15 cellular contexts compared by ENCODE assay signal in the genomic region with DNA sequence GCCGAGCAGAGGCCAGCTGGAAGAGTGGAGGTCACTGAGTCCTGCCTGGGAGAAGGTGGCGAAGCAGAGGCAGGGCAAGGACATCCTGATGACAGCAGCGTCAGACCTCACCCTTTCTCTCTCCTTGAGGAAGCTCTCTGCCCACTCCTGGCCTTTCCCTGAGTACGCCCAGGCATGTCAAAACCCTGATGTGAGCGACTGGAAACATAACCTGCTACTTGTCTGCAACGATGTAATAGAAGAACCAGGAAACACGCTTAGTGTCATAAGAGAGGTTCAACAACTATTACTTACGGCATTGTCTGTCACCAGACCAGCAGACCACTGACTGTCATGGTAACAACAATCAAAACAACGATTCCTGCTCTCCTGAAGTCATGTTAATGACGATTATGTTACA.
DNase-seq lines count a peak whose midpoint lies in the region; ATAC-seq and TF ChIP-seq lines count a peak whose summit lies in the region.
"Had no signal": no experiment of that assay in that cellular context is flagged by ENCODE, and none has a peak within 500 bp of the region (broad histone marks: within the 10 kb centered on the region; RNA-seq: fewer than 3 reads in every experiment).

No MANE protein-coding gene starts in this region.

- no peak for TF ChIP-seq CTCF in epithelial cell of esophagus (IDR thresholded peaks at IDR 0.05; ENCODE audit: insufficient read depth, low read depth, low read length, missing control alignments)

- no peak overlapping the region for H3K4me3 ChIP-seq in epithelial cell of esophagus (ENCODE audit: low read length)
- H3K4me3 ChIP-seq: A549; BLaER1 treated with 17β-estradiol and CSF1 and Interleukin-3, amounts not matched to agents 10 nM and 100 nM had no signal

- intact Hi-C loops in posterior cingulate gyrus (cut with DNase I): no loop called here

- peak; percentile 4 for DNase-seq in NCI-H2196 (lab: John Stamatoyannopoulos, UW; ENCODE audit: unreplicated experiment)
- no peak for DNase-seq in NCI-H2196 treated with DMSO at 0.1 percent for 48 hours (lab: John Stamatoyannopoulos, UW; ENCODE audit: unreplicated experiment)
- peak; percentile 23 for DNase-seq in NCI-H2029 treated with DMSO at 0.1 percent for 48 hours (lab: John Stamatoyannopoulos, UW)
- DNase-seq in epithelial cell of esophagus (ENCODE audit: low read depth): peak; percentile 62
- no peak for DNase-seq in posterior cingulate gyrus
- no peak for DNase-seq in NCI-H446 treated with DMSO at 0.1 percent for 48 hours (lab: John Stamatoyannopoulos, UW)
- DNase-seq: EL, NCI-H1048, NCI-H1694 treated with DMSO at 0.1 percent for 48 hours, NCI-H446, Right ventricle myocardium superior, T-helper 17 cell had no signal

- no peak for ATAC-seq in GM19324 (IDR thresholded peaks at IDR 0.05; ENCODE audit: low FRiP score, unreplicated experiment)
- ATAC-seq: A549, T-helper 17 cell had no signal

Comparison
In these comparisons a context has a peak if more than half of its experiments do, and no peak if none do; other contexts are left out.
1. DNase-seq: peak in NCI-H2196 (single experiment), NCI-H2029 treated with DMSO at 0.1 percent for 48 hours (single experiment) and epithelial cell of esophagus (single experiment); none in NCI-H2196 treated with DMSO at 0.1 percent for 48 hours (single experiment), posterior cingulate gyrus (0 of 10) and NCI-H446 treated with DMSO at 0.1 percent for 48 hours (single experiment).